Comparison of ENCODE assay signal across 10 cellular contexts in the genomic region with DNA sequence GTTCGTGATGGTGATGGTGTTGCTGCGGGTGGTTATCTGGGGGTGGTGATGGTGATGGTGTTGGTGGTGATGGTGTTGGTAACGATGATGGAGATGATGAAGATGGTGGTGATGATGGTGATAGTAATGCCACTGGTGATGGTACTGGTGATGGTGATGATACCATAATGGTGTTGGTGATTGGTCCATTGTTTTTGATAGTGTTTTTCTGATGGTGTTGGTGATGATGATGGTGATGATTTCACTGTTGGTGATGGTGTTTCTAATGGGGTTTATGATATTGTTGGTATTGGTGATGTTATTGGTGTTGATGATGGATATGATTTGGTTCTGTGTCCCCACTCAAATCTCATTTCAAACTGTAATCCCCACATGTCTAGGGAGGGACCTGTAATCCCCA.
"Had no signal": no experiment of that assay in that cellular context is flagged by ENCODE, and none has a peak within 500 bp of the region (broad histone marks: within the 10 kb centered on the region; RNA-seq: fewer than 3 reads in every experiment).

No MANE protein-coding gene starts in this region.

- H3K36me3 Mint-ChIP-seq: IgD-negative memory B cell had no signal

- H3K4me3 Mint-ChIP-seq: H9, HFFc6, IgD-negative memory B cell had no signal

- H3K9me3 Mint-ChIP-seq: HFFc6 had no signal

- FAIRE-seq: H54 had no signal

- H3K4me2 ChIP-seq: KMS-11 had no signal

- H2AFZ ChIP-seq: GM23248 had no signal

- H3K27ac ChIP-seq: GM23248, KMS-11 had no signal

- DNase-seq: GM23248, GOT3, H9, HCEC 1CT, HFFc6, Karpas-422, KBM-7 had no signal

- H3K9ac ChIP-seq: GM23248, KMS-11 had no signal

- H3K27ac Mint-ChIP-seq: H9, HFFc6, IgD-negative memory B cell had no signal

- H3K4me3 ChIP-seq: GM23248 had no signal
